11 cellular contexts compared by ENCODE assay signal in genomic region chr3:190073264-190073663, GRCh38. TPM values are rescaled to one million over a fixed set of nuclear protein-coding genes. Genes with fewer than 3 reads are reported as not detected.
DNase-seq lines count a peak whose midpoint lies in the region; ATAC-seq, FAIRE-seq and TF ChIP-seq lines count a peak whose summit lies in the region.
"Had no signal": no experiment of that assay in that cellular context is flagged by ENCODE, and none has a peak within 500 bp of the region (broad histone marks: within the 10 kb centered on the region; RNA-seq: fewer than 3 reads in every experiment).

No MANE protein-coding gene starts in this region.

- H3K4me3 Mint-ChIP-seq in activated naive CD4-positive, alpha-beta T cell treated with anti-CD3 and anti-CD28 coated beads for 36 hours = no peak overlapping the region

- TF ChIP-seq CTCF in right lobe of liver (IDR thresholded peaks at IDR 0.05) = no peak

- H3K4me1 ChIP-seq in right lobe of liver = peaks cover 0 to 7% (median 0%) of the 10 kb centered on the region in 4 donors

- WGBS in right lobe of liver (ENCODE audit: insufficient coverage, low coverage, low lambda C conversion rate, missing lambda C conversion rate) = 33% methylated on average over 4 of the region's 4 CpGs

- H3K4me3 ChIP-seq in right lobe of liver = no peak overlapping the region
- H3K4me3 ChIP-seq: dorsolateral prefrontal cortex had no signal

- H3K36me3 ChIP-seq in right lobe of liver = no peaks in the 10 kb centered on the region

- peaks cover 24% of the 10 kb centered on the region for H3K27me3 Mint-ChIP-seq in activated naive CD4-positive, alpha-beta T cell treated with anti-CD3 and anti-CD28 coated beads for 36 hours (ENCODE audit: low read depth)

- H3K36me3 Mint-ChIP-seq in activated naive CD4-positive, alpha-beta T cell treated with anti-CD3 and anti-CD28 coated beads for 36 hours (ENCODE audit: low read depth) = no peaks in the 10 kb centered on the region

- peak; percentile 98 for FAIRE-seq in RCC 7860 (lab: Jason Lieb, UNC)

- no peaks in the 10 kb centered on the region for H3K4me1 Mint-ChIP-seq in activated naive CD4-positive, alpha-beta T cell treated with anti-CD3 and anti-CD28 coated beads for 36 hours (ENCODE audit: low read depth)

- H3K9me3 ChIP-seq in right lobe of liver = no peaks in the 10 kb centered on the region
- H3K9me3 ChIP-seq: Caco-2 had no signal

- intact Hi-C loops in right lobe of liver (cut with DNase I) = no loop called here
- intact Hi-C loops in activated naive CD4-positive, alpha-beta T cell treated with anti-CD3 and anti-CD28 coated beads for 36 hours (cut with micrococcal nuclease) = no loop called here

- no peak for TF ChIP-seq POLR2A in right lobe of liver (IDR thresholded peaks at IDR 0.05)

- no peaks in the 10 kb centered on the region for H3K9me3 Mint-ChIP-seq in activated naive CD4-positive, alpha-beta T cell treated with anti-CD3 and anti-CD28 coated beads for 36 hours

- no peak overlapping the region for H3K27ac Mint-ChIP-seq in activated naive CD4-positive, alpha-beta T cell treated with anti-CD3 and anti-CD28 coated beads for 36 hours

- H3K27ac ChIP-seq in right lobe of liver = no peak overlapping the region
- H3K27ac ChIP-seq: dorsolateral prefrontal cortex had no signal

- no peaks in the 10 kb centered on the region for H3K27me3 ChIP-seq in right lobe of liver
- H3K27me3 ChIP-seq: dorsolateral prefrontal cortex had no signal

- ATAC-seq in GM18508 (IDR thresholded peaks at IDR 0.05; ENCODE audit: insufficient read depth, unreplicated experiment) = peak; percentile 50
- ATAC-seq in HG03025 (IDR thresholded peaks at IDR 0.05; ENCODE audit: low FRiP score, unreplicated experiment) = peak; percentile 47
- ATAC-seq in right lobe of liver = peak; percentile 64 to 84 (median 72)
- ATAC-seq in HG03039 (IDR thresholded peaks at IDR 0.05; ENCODE audit: unreplicated experiment) = no peak

- CTCF ChIA-PET in activated naive CD4-positive, alpha-beta T cell treated with anti-CD3 and anti-CD28 coated beads for 36 hours (lab: Charles Lee) = no interaction called here

- DNase-seq in RCC 7860 (ENCODE audit: low spot score) (peak; percentile 98), right lobe of liver (no peak), retina (no peak)
- DNase-seq in stimulated activated naive CD4-positive, alpha-beta T cell treated with Interleukin-2 at 50 U/mL for 16 hours (lab: John Stamatoyannopoulos, UW) = no peak
- DNase-seq in activated naive CD4-positive, alpha-beta T cell treated with anti-CD3 and anti-CD28 coated beads for 36 hours = no peak
- DNase-seq: Caco-2, dorsolateral prefrontal cortex, Kasumi-1 had no signal

RNA-seq across cellular contexts. Expression of gene P3H2, which starts 47.4 kb away (rescaled TPM):
- 1 to 10 TPM; 3.2 to 8.7 (median 6.5) TPM for total RNA-seq in right lobe of liver
- not detected for total RNA-seq in activated naive CD4-positive, alpha-beta T cell treated with anti-CD3 and anti-CD28 coated beads for 36 hours

Comparison
In these comparisons a context has a peak if more than half of its experiments do, and no peak if none do; other contexts are left out.
1. RNA of gene P3H2, which starts 47.4 kb away (total RNA-seq): 3.2 to 8.7 TPM in right lobe of liver; not detected in activated naive CD4-positive, alpha-beta T cell treated with anti-CD3 and anti-CD28 coated beads for 36 hours; every median in the first group is over 4 times any median in the second.